29 cellular contexts compared by ENCODE assay signal in genomic region chr7:132097550-132098134, GRCh38.
"Had no signal": no experiment of that assay in that cellular context is flagged by ENCODE, and none has a peak within 500 bp of the region (broad histone marks: within the 10 kb centered on the region; RNA-seq: fewer than 3 reads in every experiment).

No MANE protein-coding gene starts in this region.

- H3K36me3 Mint-ChIP-seq: activated naive CD4-positive, alpha-beta T cell treated with anti-CD3 and anti-CD28 coated beads, Interleukin-2, amount 50 U/mL, for 24 hours; activated naive CD8-positive, alpha-beta T cell treated with anti-CD3 and anti-CD28 coated beads, Interleukin-2, amount 10 ng/mL, durations not matched to agents 7 days and 5 days; WTC11 had no signal

- ATAC-seq: activated CD4-positive, alpha-beta T cell treated with anti-CD3 and anti-CD28 coated beads for 36 hours; activated CD4-positive, CD25-positive, alpha-beta regulatory T cell treated with anti-CD3 and anti-CD28 coated beads, Interleukin-2, amount 50 U/mL, for 24 hours; activated CD8-positive, alpha-beta T cell treated with anti-CD3 and anti-CD28 coated beads, Interleukin-2, amount 10 ng/mL, durations not matched to agents 7 days and 5 days; PC-3; WTC11 had no signal

- H3K9ac ChIP-seq: SK-N-SH had no signal

- H3K4me1 Mint-ChIP-seq: activated CD4-positive, alpha-beta T cell treated with anti-CD3 and anti-CD28 coated beads for 36 hours; activated CD4-positive, alpha-beta T cell treated with anti-CD3 and anti-CD28 coated beads, Interleukin-2, amount 10 ng/mL, durations not matched to agents 7 days and 5 days; activated naive CD4-positive, alpha-beta T cell treated with anti-CD3 and anti-CD28 coated beads, Interleukin-2, amount 50 U/mL, for 24 hours; activated naive CD8-positive, alpha-beta T cell treated with anti-CD3 and anti-CD28 coated beads, Interleukin-2, amount 10 ng/mL, durations not matched to agents 7 days and 5 days had no signal

- H3K36me3 ChIP-seq: ascending aorta, Peyer's patch, SJSA1 had no signal

- H3K9me3 ChIP-seq: ascending aorta, Peyer's patch, SJSA1, SK-N-SH had no signal

- H3K27me3 ChIP-seq: ascending aorta, Peyer's patch had no signal

- H3K27me3 Mint-ChIP-seq: activated naive CD4-positive, alpha-beta T cell treated with anti-CD3 and anti-CD28 coated beads, Interleukin-2, amount 50 U/mL, for 24 hours had no signal

- H3K4me3 Mint-ChIP-seq: activated CD4-positive, alpha-beta T cell treated with anti-CD3 and anti-CD28 coated beads for 36 hours; activated CD4-positive, alpha-beta T cell treated with anti-CD3 and anti-CD28 coated beads, Interleukin-2, amount 10 ng/mL, durations not matched to agents 7 days and 5 days; activated CD8-positive, alpha-beta T cell treated with anti-CD3 and anti-CD28 coated beads, Interleukin-2, amount 10 ng/mL, durations not matched to agents 7 days and 5 days; activated naive CD4-positive, alpha-beta T cell treated with anti-CD3 and anti-CD28 coated beads, Interleukin-2, amount 50 U/mL, for 24 hours; activated naive CD8-positive, alpha-beta T cell treated with anti-CD3 and anti-CD28 coated beads, Interleukin-2, amount 10 ng/mL, durations not matched to agents 7 days and 5 days; activated T-cell treated with anti-CD3 and anti-CD28 coated beads, Interleukin-2, amount 50 U/mL, for 24 hours; T-helper 1 cell treated with Interleukin-12 subunit alpha and Interleukin-12 subunit beta and Interleukin-4 antibody, amounts not matched to agents 30 μg/mL and 1 μg/mL, for 36 hours; T-helper 2 cell treated with Interferon-gamma antibody and Interleukin-4, amounts not matched to agents 5 μg/mL and 100 μg/mL, for 36 hours; WTC11 had no signal

- DNase-seq: activated CD4-positive, alpha-beta T cell treated with anti-CD3 and anti-CD28 coated beads for 36 hours; activated CD4-positive, alpha-beta T cell treated with anti-CD3 and anti-CD28 coated beads, Interleukin-2, amount 10 ng/mL, durations not matched to agents 7 days and 5 days; activated CD4-positive, alpha-beta T cell treated with anti-CD3 and anti-CD28 coated beads, Interleukin-2, amount 50 U/mL, for 48 hours; activated CD8-positive, alpha-beta T cell treated with anti-CD3 and anti-CD28 coated beads, Interleukin-2, amount 10 ng/mL, durations not matched to agents 7 days and 5 days; activated gamma-delta T cell; activated naive CD4-positive, alpha-beta T cell treated with Interleukin-2 at 50 U/mL for 16 hours; activated naive CD8-positive, alpha-beta T cell treated with anti-CD3 and anti-CD28 coated beads, Interleukin-2, amount 10 ng/mL, durations not matched to agents 7 days and 5 days; activated T-cell treated with anti-CD3 and anti-CD28 coated beads, Interleukin-2, amount 50 U/mL, for 24 hours; Karpas-422; NCI-H1105; NCI-H1417 treated with DMSO at 0.1 percent for 48 hours; NCI-H2029; NCI-H345; NCI-H524 treated with DMSO at 0.1 percent for 48 hours; NCI-H748 treated with DMSO at 0.1 percent for 48 hours; NK-92 treated with Interleukin-12 subunit alpha and Interleukin-12 subunit beta, amount 100 ng/mL, for 24 hours; PC-3; Peyer's patch; RPMI8226; SHP77 treated with DMSO at 0.1 percent for 48 hours; SK-N-SH had no signal

- H3K27ac Mint-ChIP-seq: activated CD4-positive, alpha-beta T cell treated with anti-CD3 and anti-CD28 coated beads for 36 hours; activated CD4-positive, alpha-beta T cell treated with anti-CD3 and anti-CD28 coated beads, Interleukin-2, amount 10 ng/mL, durations not matched to agents 7 days and 5 days; activated CD8-positive, alpha-beta T cell treated with anti-CD3 and anti-CD28 coated beads, Interleukin-2, amount 10 ng/mL, durations not matched to agents 7 days and 5 days; activated naive CD4-positive, alpha-beta T cell treated with anti-CD3 and anti-CD28 coated beads, Interleukin-2, amount 50 U/mL, for 24 hours; activated naive CD8-positive, alpha-beta T cell treated with anti-CD3 and anti-CD28 coated beads, Interleukin-2, amount 10 ng/mL, durations not matched to agents 7 days and 5 days; activated T-cell treated with anti-CD3 and anti-CD28 coated beads, Interleukin-2, amount 50 U/mL, for 24 hours; activated T-helper 2 cell treated with anti-CD3 and anti-CD28 coated beads, Interferon-gamma antibody, Interleukin-2, Interleukin-4, amounts not matched to agents 10 μg/mL and 5 μg/mL and 100 μg/mL, durations not matched to agents 14 hours and 24 hours and 36 hours; T-helper 1 cell treated with Interleukin-12 subunit alpha and Interleukin-12 subunit beta and Interleukin-4 antibody, amounts not matched to agents 30 μg/mL and 1 μg/mL, for 36 hours; T-helper 2 cell treated with Interferon-gamma antibody and Interleukin-4, amounts not matched to agents 5 μg/mL and 100 μg/mL, for 36 hours; WTC11 had no signal

- H3K4me1 ChIP-seq: ascending aorta, Peyer's patch, SJSA1 had no signal

- H3K27ac ChIP-seq: ascending aorta, Peyer's patch, SJSA1 had no signal

- H3K9me3 Mint-ChIP-seq: activated CD4-positive, alpha-beta T cell treated with anti-CD3 and anti-CD28 coated beads, Interleukin-2, amount 10 ng/mL, durations not matched to agents 7 days and 5 days; activated naive CD4-positive, alpha-beta T cell treated with anti-CD3 and anti-CD28 coated beads, Interleukin-2, amount 50 U/mL, for 24 hours; activated naive CD8-positive, alpha-beta T cell treated with anti-CD3 and anti-CD28 coated beads, Interleukin-2, amount 10 ng/mL, durations not matched to agents 7 days and 5 days; activated T-cell treated with anti-CD3 and anti-CD28 coated beads, Interleukin-2, amount 50 U/mL, for 24 hours; activated T-helper 2 cell treated with anti-CD3 and anti-CD28 coated beads, Interferon-gamma antibody, Interleukin-2, Interleukin-4, amounts not matched to agents 10 μg/mL and 5 μg/mL and 100 μg/mL, durations not matched to agents 14 hours and 24 hours and 36 hours; T-helper 1 cell treated with Interleukin-12 subunit alpha and Interleukin-12 subunit beta and Interleukin-4 antibody, amounts not matched to agents 30 μg/mL and 1 μg/mL, for 36 hours; T-helper 2 cell treated with Interferon-gamma antibody and Interleukin-4, amounts not matched to agents 5 μg/mL and 100 μg/mL, for 36 hours; WTC11 had no signal

- H3K4me3 ChIP-seq: ascending aorta, Peyer's patch, SJSA1 had no signal
